Comparison of ENCODE assay signal across 8 cellular contexts in genomic region chr6:43013843-43014433, GRCh38. TPM values are rescaled to one million over a fixed set of nuclear protein-coding genes. Genes with fewer than 3 reads are reported as not detected.
DNase-seq lines count a peak whose midpoint lies in the region; ATAC-seq and TF ChIP-seq lines count a peak whose summit lies in the region.

Gene KLHDC3 (plus strand): TSS chr6:43014249. CDS start chr6:43017193, 2,944 bp downstream.
Gene MEA1 (minus strand): TSS chr6:43013946. CDS start chr6:43013813, 133 bp downstream.

- H3K9me3 ChIP-seq in thymus (ENCODE audit: control insufficient read depth), result peaks cover 1% of the 10 kb centered on the region

- H3K4me3 ChIP-seq in GM12864 (ENCODE audit: low read depth, low read length) (peak within 1 kb of the TSS; percentile 82), thymus (ENCODE audit: low read length) (peak within 1 kb of the TSS; percentile 69)

- WGBS in thymus, result under 1% methylated on average over 51 of the region's 51 CpGs

- H3K4me1 Mint-ChIP-seq in osteocyte (ENCODE audit: unreplicated experiment), result peaks cover 44% of the 10 kb centered on the region

- H3K27me3 ChIP-seq in thymus (ENCODE audit: control insufficient read depth, insufficient read depth), result no peaks in the 10 kb centered on the region

- no peak for TF ChIP-seq CTCF in GM12864 (IDR thresholded peaks at IDR 0.05; ENCODE audit: low read depth, low read length, missing control alignments)
- TF ChIP-seq CTCF in osteocyte (IDR thresholded peaks at IDR 0.05), result no peak

- H3K4me3 Mint-ChIP-seq in osteocyte (ENCODE audit: unreplicated experiment), result peak within 1 kb of the TSS; percentile 98

- peak; percentile 90 for ATAC-seq in HG02759 (IDR thresholded peaks at IDR 0.05; ENCODE audit: unreplicated experiment)

- peaks cover 54% of the 10 kb centered on the region for H3K36me3 ChIP-seq in thymus (ENCODE audit: control insufficient read depth, insufficient read depth)

- H3K27ac ChIP-seq in thymus (ENCODE audit: low read depth), result peak within 1 kb of the TSS; percentile 70

- intact Hi-C loops in head of caudate nucleus (cut with DNase I), result loop anchor here (2.0 kb wide), 2 partner anchors 29 to 45 kb away; partner anchors contain the start of genes KLC4, MRPL2 and PPP2R5D

- H3K36me3 Mint-ChIP-seq in osteocyte (ENCODE audit: unreplicated experiment), result peaks cover 29% of the 10 kb centered on the region

- DNase-seq in GM12864 (ENCODE audit: low read depth) (peak; percentile 100), NCI-H1417 (lab: John Stamatoyannopoulos, UW) (peak; percentile 99 to 100 (median 99)), SW 1271 (lab: John Stamatoyannopoulos, UW) (peak; percentile 99 to 100), head of caudate nucleus (peak; percentile 98 to 100 (median 100)), osteocyte (ENCODE audit: extremely low spot score, unreplicated experiment) (peak; percentile 100)
- DNase-seq in activated naive CD8-positive, alpha-beta T cell treated with anti-CD3 and anti-CD28 coated beads, Interleukin-2, amount 50 U/mL, for 16 hours (ENCODE audit: low read depth, low spot score), result peak; percentile 99

- no peaks in the 10 kb centered on the region for H3K27me3 Mint-ChIP-seq in osteocyte (ENCODE audit: unreplicated experiment)

- H3K9me3 Mint-ChIP-seq in osteocyte (ENCODE audit: unreplicated experiment), result no peaks in the 10 kb centered on the region

- H3K27ac Mint-ChIP-seq in osteocyte (ENCODE audit: unreplicated experiment), result peak within 1 kb of the TSS; percentile 92

- H3K4me1 ChIP-seq in thymus (ENCODE audit: control insufficient read depth, insufficient read depth, low read length), result peaks cover 16% of the 10 kb centered on the region

RNA-seq across cellular contexts. Expression of gene KLHDC3, which starts in this region (rescaled TPM):
- 112 and 114 TPM in 2 replicates for total RNA-seq in osteocyte
- 87.0 TPM for polyA plus RNA-seq in thymus

RNA-seq across cellular contexts. Expression of gene MEA1, which starts in this region (rescaled TPM):
- total RNA-seq in osteocyte, result 66.2 and 67.8 TPM in 2 replicates
- polyA plus RNA-seq in thymus, result 72.3 TPM

Comparison
In these comparisons a context has a peak if more than half of its experiments do, and no peak if none do; other contexts are left out.
1. Peak in every context shown above with its lines: DNase-seq, ATAC-seq, H3K4me3 ChIP-seq and H3K27ac ChIP-seq.